ENCODE assay signal across 10 cellular contexts in the genomic region with DNA sequence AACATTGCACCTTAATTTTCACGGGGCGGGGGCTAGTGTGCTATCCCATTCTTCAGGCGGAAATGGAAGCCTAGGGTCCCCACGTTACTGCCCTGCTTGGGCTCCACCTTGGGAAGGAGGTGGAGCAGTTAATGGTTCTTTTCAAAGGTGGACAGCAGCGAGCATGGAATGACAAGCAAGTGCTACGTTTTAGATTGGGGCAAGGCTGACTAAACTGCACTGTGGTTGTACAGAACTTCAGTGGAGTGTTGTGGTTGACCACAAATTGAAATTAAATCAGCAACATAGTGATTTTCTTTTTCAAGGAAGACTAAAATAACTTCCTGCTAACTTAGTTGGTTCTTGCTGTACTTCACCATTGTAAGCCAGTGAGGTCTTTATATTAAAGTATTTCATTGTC.
DNase-seq lines count a peak whose midpoint lies in the region; ATAC-seq lines count a peak whose summit lies in the region.
"Had no signal": no experiment of that assay in that cellular context is flagged by ENCODE, and none has a peak within 500 bp of the region (broad histone marks: within the 10 kb centered on the region; RNA-seq: fewer than 3 reads in every experiment).

No MANE protein-coding gene starts in this region.

- DNase-seq in activated T-cell treated with anti-CD3 and anti-CD28 coated beads for 24 hours (ENCODE audit: low read depth) (peak; percentile 8), RPMI8226 (peak; percentile 5), astrocyte of the hippocampus (ENCODE audit: low read depth, low spot score) (peak; percentile 87)
- DNase-seq in activated T-cell treated with anti-CD3 and anti-CD28 coated beads, Interleukin-2, amount 50 U/mL, for 1 hour = no peak
- no peak for DNase-seq in stimulated activated naive B cell treated with anti-CD40 and anti-IgM and Interleukin-4, amounts not matched to agents 10 μg/mL and 1 μg/mL and 100 μg/mL, for 72 hours
- DNase-seq: erythroblast had no signal

- H3K27ac Mint-ChIP-seq in stimulated activated naive B cell treated with anti-CD40 and anti-IgM and Interleukin-4, amounts not matched to agents 10 μg/mL and 1 μg/mL and 100 μg/mL, for 72 hours = peak overlapping the region; percentile 42
- H3K27ac Mint-ChIP-seq: B cell had no signal

- H3K9me3 Mint-ChIP-seq in stimulated activated naive B cell treated with anti-CD40 and anti-IgM and Interleukin-4, amounts not matched to agents 10 μg/mL and 1 μg/mL and 100 μg/mL, for 72 hours = peaks cover 4% of the 10 kb centered on the region in 2 donors

- H3K27me3 Mint-ChIP-seq in stimulated activated naive B cell treated with anti-CD40 and anti-IgM and Interleukin-4, amounts not matched to agents 10 μg/mL and 1 μg/mL and 100 μg/mL, for 72 hours = peaks cover 24 to 35% of the 10 kb centered on the region in 2 donors

- ATAC-seq in stimulated activated naive B cell treated with anti-CD40 and anti-IgM and Interleukin-4, amounts not matched to agents 10 μg/mL and 1 μg/mL and 100 μg/mL, for 72 hours (replicated peaks) = peak; percentile 71 to 80
- no peak for ATAC-seq in HG03432 (IDR thresholded peaks at IDR 0.05; ENCODE audit: unreplicated experiment)
- no peak for ATAC-seq in GM18870 (IDR thresholded peaks at IDR 0.05; ENCODE audit: unreplicated experiment)
- ATAC-seq in GM18520 (IDR thresholded peaks at IDR 0.05; ENCODE audit: unreplicated experiment) = no peak

- H3K4me1 Mint-ChIP-seq in stimulated activated naive B cell treated with anti-CD40 and anti-IgM and Interleukin-4, amounts not matched to agents 10 μg/mL and 1 μg/mL and 100 μg/mL, for 72 hours = peaks cover 4 to 16% of the 10 kb centered on the region in 2 donors
- H3K4me1 Mint-ChIP-seq: B cell had no signal

- H3K36me3 Mint-ChIP-seq in stimulated activated naive B cell treated with anti-CD40 and anti-IgM and Interleukin-4, amounts not matched to agents 10 μg/mL and 1 μg/mL and 100 μg/mL, for 72 hours = peaks cover 4 to 5% of the 10 kb centered on the region in 2 donors

- peak overlapping the region in 1 of 2 donors; percentile 52 for H3K4me3 Mint-ChIP-seq in stimulated activated naive B cell treated with anti-CD40 and anti-IgM and Interleukin-4, amounts not matched to agents 10 μg/mL and 1 μg/mL and 100 μg/mL, for 72 hours
- H3K4me3 Mint-ChIP-seq: B cell had no signal

Comparison
In these comparisons a context has a peak if more than half of its experiments do, and no peak if none do; other contexts are left out.
1. DNase-seq: peak in activated T-cell treated with anti-CD3 and anti-CD28 coated beads for 24 hours (single experiment), RPMI8226 (single experiment) and astrocyte of the hippocampus (single experiment); none in activated T-cell treated with anti-CD3 and anti-CD28 coated beads, Interleukin-2, amount 50 U/mL, for 1 hour (single experiment) and stimulated activated naive B cell treated with anti-CD40 and anti-IgM and Interleukin-4, amounts not matched to agents 10 μg/mL and 1 μg/mL and 100 μg/mL, for 72 hours (single experiment).
2. ATAC-seq: peak in stimulated activated naive B cell treated with anti-CD40 and anti-IgM and Interleukin-4, amounts not matched to agents 10 μg/mL and 1 μg/mL and 100 μg/mL, for 72 hours (2 of 2); none in HG03432 (single experiment), GM18870 (single experiment) and GM18520 (single experiment).